ENCODE assay signal across 1 cellular context in the genomic region with DNA sequence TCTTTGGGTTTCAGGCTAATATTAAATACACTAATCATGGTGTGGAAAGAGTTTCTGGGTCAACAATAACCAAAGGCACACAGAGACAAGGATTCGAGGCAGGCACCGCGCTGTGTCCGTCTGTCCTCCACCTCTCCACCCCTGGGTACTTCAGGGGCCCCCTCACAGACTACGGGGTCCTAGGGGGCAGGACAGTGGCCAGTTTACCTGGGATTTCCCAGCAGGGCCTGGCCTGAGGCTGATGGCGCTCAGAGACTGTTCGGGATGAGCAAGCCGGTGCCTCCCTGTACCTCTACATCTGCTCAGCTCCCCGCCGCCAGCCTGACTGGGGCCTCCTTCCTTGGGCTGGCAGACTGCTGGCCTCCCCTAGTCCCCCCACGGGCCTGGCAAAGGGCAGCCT.
TF ChIP-seq lines count a peak whose summit lies in the region.

No MANE protein-coding gene starts in this region.

TF ChIP-seq in K562, 482 proteins besides CTCF, POLR2A, EP300 and RAD21 (continued from another document):
- TF ChIP-seq E4F1 (CRISPR knock-in tag; IDR thresholded peaks at IDR 0.05; ENCODE audit: borderline replicate concordance), result no peak
- TF ChIP-seq ZNF347 (CRISPR knock-in tag; IDR thresholded peaks at IDR 0.05; ENCODE audit: low read depth), result no peak
